ENCODE assay signal across 21 cellular contexts in the genomic region with DNA sequence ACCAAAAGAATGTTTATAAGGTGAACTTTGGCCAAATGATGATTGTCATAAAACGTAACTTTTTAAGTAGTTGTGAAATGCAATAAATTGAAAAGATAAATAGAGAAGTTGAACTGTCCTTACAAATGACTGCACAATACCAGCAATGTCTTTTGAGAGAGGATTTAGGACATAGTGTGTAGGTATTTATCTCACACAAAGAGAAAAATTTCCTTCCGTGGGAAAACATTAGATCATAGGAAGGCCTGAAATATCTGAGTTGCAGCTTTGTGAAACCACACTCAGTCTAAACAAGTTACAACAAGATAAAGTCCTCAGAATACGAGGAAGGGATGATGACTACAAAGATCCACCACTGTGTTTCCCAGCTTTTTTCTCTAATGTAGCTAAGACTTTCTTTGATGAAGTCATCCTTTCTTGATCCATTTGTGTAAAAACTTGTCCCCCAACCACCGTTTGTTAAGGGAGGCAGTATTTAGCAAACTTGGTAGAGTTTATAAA. TPM values are rescaled to one million over a fixed set of nuclear protein-coding genes. Genes with fewer than 3 reads are reported as not detected.
DNase-seq lines count a peak whose midpoint lies in the region; FAIRE-seq and TF ChIP-seq lines count a peak whose summit lies in the region.
"Had no signal": no experiment of that assay in that cellular context is flagged by ENCODE, and none has a peak within 500 bp of the region (broad histone marks: within the 10 kb centered on the region; RNA-seq: fewer than 3 reads in every experiment).

No MANE protein-coding gene starts in this region.

- peaks cover 21% of the 10 kb centered on the region for H3K4me1 Mint-ChIP-seq in mesothelial cell of epicardium
- H3K4me1 Mint-ChIP-seq: CD8-positive, alpha-beta memory T cell had no signal

- H3K27ac ChIP-seq in HEK293 (ENCODE audit: extremely low read depth, low read depth, low read length) (no peak overlapping the region), epithelial cell of prostate (peak overlapping the region; percentile 68), small intestine (ENCODE audit: low read depth in 1 of 2, low read length in 1 of 2) (no peak overlapping the region)
- H3K27ac ChIP-seq: BLaER1 treated with 17β-estradiol and CSF1 and Interleukin-3, amounts not matched to agents 10 nM and 100 nM; GM23248 had no signal

- TF ChIP-seq CTCF in HEK293 (tag by site-specific recombination; IDR thresholded peaks at IDR 0.05) (no peak), mesothelial cell of epicardium (IDR thresholded peaks at IDR 0.05; ENCODE audit: unreplicated experiment) (no peak), BE2C (IDR thresholded peaks at IDR 0.05; ENCODE audit: low read depth, low read length) (no peak)

- H3K9me3 ChIP-seq in HEK293 (ENCODE audit: control insufficient read depth, insufficient read depth, low read depth, low read length) (no peaks in the 10 kb centered on the region), adipocyte (ENCODE audit: control insufficient read depth, low read length) (no peaks in the 10 kb centered on the region), small intestine (ENCODE audit: control insufficient read depth, low read depth) (no peaks in the 10 kb centered on the region), BE2C (no peaks in the 10 kb centered on the region)
- H3K9me3 ChIP-seq: BLaER1 treated with 17β-estradiol and CSF1 and Interleukin-3, amounts not matched to agents 10 nM and 100 nM had no signal

- H3K4me3 ChIP-seq in HEK293 (ENCODE audit: low read depth, low read length) (no peak overlapping the region), adipocyte (ENCODE audit: low read length) (no peak overlapping the region), small intestine (ENCODE audit: low read depth in 1 of 2, low read length in 2 of 2) (no peak overlapping the region), BE2C (ENCODE audit: low read depth, low read length) (no peak overlapping the region)
- H3K4me3 ChIP-seq: BLaER1 treated with 17β-estradiol and CSF1 and Interleukin-3, amounts not matched to agents 10 nM and 100 nM; GM23248 had no signal

- H3K27ac Mint-ChIP-seq in mesothelial cell of epicardium: peak overlapping the region; percentile 32
- H3K27ac Mint-ChIP-seq: CD8-positive, alpha-beta memory T cell had no signal

- no peak overlapping the region for H3K9ac ChIP-seq in adipocyte (ENCODE audit: low read length)
- H3K9ac ChIP-seq: BLaER1 treated with 17β-estradiol and CSF1 and Interleukin-3, amounts not matched to agents 10 nM and 100 nM; GM23248 had no signal

- CTCF ChIA-PET in HEK293 (lab: Yijun Ruan, JAX): no interaction called here

- peak; percentile 61 for DNase-seq in adipocyte (ENCODE audit: low read depth)
- DNase-seq in epithelial cell of prostate (ENCODE audit: low read depth, low spot score): peak; percentile 83
- no peak for DNase-seq in mesothelial cell of epicardium (ENCODE audit: low spot score in 2 of 2, unreplicated experiment in 2 of 2)
- no peak for DNase-seq in NCI-H69 (lab: John Stamatoyannopoulos, UW)
- DNase-seq in small intestine: no peak
- DNase-seq in BE2C: no peak
- no peak for DNase-seq in activated T-cell treated with anti-CD3 and anti-CD28 coated beads for 4 hours
- DNase-seq: CD8-positive, alpha-beta memory T cell; DMS79; GM23248; KG1; NCI-H1417 treated with DMSO at 0.1 percent for 48 hours; NCI-H2029 treated with DMSO at 0.1 percent for 48 hours; NCI-H2171 treated with DMSO at 0.1 percent for 48 hours; NCI-H774; Right ventricle myocardium superior had no signal

- POLR2A ChIA-PET in HEK293 (lab: Yijun Ruan, JAX): no interaction called here

- H3K4me1 ChIP-seq in HEK293 (ENCODE audit: control insufficient read depth, insufficient read depth, low read length): peaks cover 11% of the 10 kb centered on the region; the same call in 1 of the 2 replicates
- H3K4me1 ChIP-seq in adipocyte (ENCODE audit: control insufficient read depth, insufficient read depth, low read length): peaks cover 3% of the 10 kb centered on the region
- H3K4me1 ChIP-seq in small intestine (ENCODE audit: control insufficient read depth in 2 of 2, insufficient read depth in 1 of 2, low read depth in 1 of 2, low read length in 1 of 2): no peaks in the 10 kb centered on the region
- peaks cover 31% of the 10 kb centered on the region for H3K4me1 ChIP-seq in BE2C
- H3K4me1 ChIP-seq: BLaER1 treated with 17β-estradiol and CSF1 and Interleukin-3, amounts not matched to agents 10 nM and 100 nM had no signal

- WGBS in small intestine, 3 donors: 61 to 69% (median 66%) methylated on average over 4 of the region's 4 CpGs

- H3K36me3 ChIP-seq in HEK293 (ENCODE audit: control insufficient read depth in 2 of 2, insufficient read depth in 1 of 2, low read length in 2 of 2) (no peaks in the 10 kb centered on the region), adipocyte (ENCODE audit: control insufficient read depth, insufficient read depth, low read length, severe bottlenecking) (no peaks in the 10 kb centered on the region), small intestine (ENCODE audit: control insufficient read depth in 2 of 2, insufficient read depth in 2 of 2, low read length in 2 of 2) (no peaks in the 10 kb centered on the region), BE2C (no peaks in the 10 kb centered on the region)
- H3K36me3 ChIP-seq: BLaER1 treated with 17β-estradiol and CSF1 and Interleukin-3, amounts not matched to agents 10 nM and 100 nM had no signal

- no peaks in the 10 kb centered on the region for H3K27me3 ChIP-seq in adipocyte (replicated peaks; ENCODE audit: control insufficient read depth, insufficient read depth, low read length)
- H3K27me3 ChIP-seq in small intestine (ENCODE audit: control insufficient read depth in 2 of 2, insufficient read depth in 2 of 2, low read length in 2 of 2): no peaks in the 10 kb centered on the region
- no peaks in the 10 kb centered on the region for H3K27me3 ChIP-seq in BE2C
- H3K27me3 ChIP-seq: BLaER1 treated with 17β-estradiol and CSF1 and Interleukin-3, amounts not matched to agents 10 nM and 100 nM had no signal

- no peaks in the 10 kb centered on the region for H3K36me3 Mint-ChIP-seq in mesothelial cell of epicardium
- H3K36me3 Mint-ChIP-seq: CD8-positive, alpha-beta memory T cell had no signal

- no peak overlapping the region for H3K4me3 Mint-ChIP-seq in mesothelial cell of epicardium
- H3K4me3 Mint-ChIP-seq: CD8-positive, alpha-beta memory T cell had no signal

- H3K9me3 Mint-ChIP-seq in mesothelial cell of epicardium: peaks cover 5% of the 10 kb centered on the region

- H3K27me3 Mint-ChIP-seq in mesothelial cell of epicardium (ENCODE audit: low read depth): no peaks in the 10 kb centered on the region
- H3K27me3 Mint-ChIP-seq: CD8-positive, alpha-beta memory T cell had no signal

- no peak for FAIRE-seq in small intestine (lab: Jason Lieb, UNC)
- FAIRE-seq: D721Med had no signal

TF ChIP-seq in HEK293, 187 proteins besides CTCF, POLR2A, EP300 and RAD21:
- TF ChIP-seq ZNF660 (tag by site-specific recombination; IDR thresholded peaks at IDR 0.05): 0 out of 2 replicates have a peak, but pooled peaks have one; percentile 27
- TF ChIP-seq, protein P1, sequence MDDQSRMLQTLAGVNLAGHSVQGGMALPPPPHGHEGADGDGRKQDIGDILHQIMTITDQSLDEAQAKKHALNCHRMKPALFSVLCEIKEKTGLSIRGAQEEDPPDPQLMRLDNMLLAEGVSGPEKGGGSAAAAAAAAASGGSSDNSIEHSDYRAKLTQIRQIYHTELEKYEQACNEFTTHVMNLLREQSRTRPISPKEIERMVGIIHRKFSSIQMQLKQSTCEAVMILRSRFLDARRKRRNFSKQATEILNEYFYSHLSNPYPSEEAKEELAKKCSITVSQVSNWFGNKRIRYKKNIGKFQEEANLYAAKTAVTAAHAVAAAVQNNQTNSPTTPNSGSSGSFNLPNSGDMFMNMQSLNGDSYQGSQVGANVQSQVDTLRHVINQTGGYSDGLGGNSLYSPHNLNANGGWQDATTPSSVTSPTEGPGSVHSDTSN (CRISPR knock-in tag; IDR thresholded peaks at IDR 0.05): no peak
- TF ChIP-seq, protein P2, sequence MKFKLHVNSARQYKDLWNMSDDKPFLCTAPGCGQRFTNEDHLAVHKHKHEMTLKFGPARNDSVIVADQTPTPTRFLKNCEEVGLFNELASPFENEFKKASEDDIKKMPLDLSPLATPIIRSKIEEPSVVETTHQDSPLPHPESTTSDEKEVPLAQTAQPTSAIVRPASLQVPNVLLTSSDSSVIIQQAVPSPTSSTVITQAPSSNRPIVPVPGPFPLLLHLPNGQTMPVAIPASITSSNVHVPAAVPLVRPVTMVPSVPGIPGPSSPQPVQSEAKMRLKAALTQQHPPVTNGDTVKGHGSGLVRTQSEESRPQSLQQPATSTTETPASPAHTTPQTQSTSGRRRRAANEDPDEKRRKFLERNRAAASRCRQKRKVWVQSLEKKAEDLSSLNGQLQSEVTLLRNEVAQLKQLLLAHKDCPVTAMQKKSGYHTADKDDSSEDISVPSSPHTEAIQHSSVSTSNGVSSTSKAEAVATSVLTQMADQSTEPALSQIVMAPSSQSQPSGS (tag by site-specific recombination; IDR thresholded peaks at IDR 0.05; ENCODE audit: low read depth): peak; percentile 23; the same call in 1 of the 2 replicates
- TF ChIP-seq KLF9 (tag by site-specific recombination; IDR thresholded peaks at IDR 0.05; ENCODE audit: low read depth): no peak
- TF ChIP-seq, protein P3, sequence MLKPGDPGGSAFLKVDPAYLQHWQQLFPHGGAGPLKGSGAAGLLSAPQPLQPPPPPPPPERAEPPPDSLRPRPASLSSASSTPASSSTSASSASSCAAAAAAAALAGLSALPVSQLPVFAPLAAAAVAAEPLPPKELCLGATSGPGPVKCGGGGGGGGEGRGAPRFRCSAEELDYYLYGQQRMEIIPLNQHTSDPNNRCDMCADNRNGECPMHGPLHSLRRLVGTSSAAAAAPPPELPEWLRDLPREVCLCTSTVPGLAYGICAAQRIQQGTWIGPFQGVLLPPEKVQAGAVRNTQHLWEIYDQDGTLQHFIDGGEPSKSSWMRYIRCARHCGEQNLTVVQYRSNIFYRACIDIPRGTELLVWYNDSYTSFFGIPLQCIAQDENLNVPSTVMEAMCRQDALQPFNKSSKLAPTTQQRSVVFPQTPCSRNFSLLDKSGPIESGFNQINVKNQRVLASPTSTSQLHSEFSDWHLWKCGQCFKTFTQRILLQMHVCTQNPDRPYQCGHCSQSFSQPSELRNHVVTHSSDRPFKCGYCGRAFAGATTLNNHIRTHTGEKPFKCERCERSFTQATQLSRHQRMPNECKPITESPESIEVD (tag by site-specific recombination; IDR thresholded peaks at IDR 0.05): peak; percentile 83

RNA-seq across cellular contexts. Expression of a gene that starts 16.0 kb away (rescaled TPM):
- 82.3 to 90.3 TPM (median 82.4 TPM) in 3 replicates for total RNA-seq in mesothelial cell of epicardium
- 1 to 10 TPM in 1 of 3 donors, under 1 TPM in 1, not detected in 1; under 0.01 to 1.7 TPM for polyA plus RNA-seq in small intestine
- 53.8 TPM for polyA plus RNA-seq in BE2C (2012; ENCODE audit: insufficient read depth, insufficient read length, low read depth)
- total RNA-seq: A172; CD8-positive, alpha-beta memory T cell; G401 had no signal
- polyA plus RNA-seq: CD8-positive, alpha-beta memory T cell had no signal

Comparison
In these comparisons a context has a peak if more than half of its experiments do, and no peak if none do; other contexts are left out.
1. DNase-seq: peak in adipocyte (single experiment) and epithelial cell of prostate (single experiment); none in mesothelial cell of epicardium (0 of 2), NCI-H69 (single experiment), small intestine (single experiment), BE2C (single experiment) and activated T-cell treated with anti-CD3 and anti-CD28 coated beads for 4 hours (single experiment).